ENCODE assay signal across 13 cellular contexts in the genomic region with DNA sequence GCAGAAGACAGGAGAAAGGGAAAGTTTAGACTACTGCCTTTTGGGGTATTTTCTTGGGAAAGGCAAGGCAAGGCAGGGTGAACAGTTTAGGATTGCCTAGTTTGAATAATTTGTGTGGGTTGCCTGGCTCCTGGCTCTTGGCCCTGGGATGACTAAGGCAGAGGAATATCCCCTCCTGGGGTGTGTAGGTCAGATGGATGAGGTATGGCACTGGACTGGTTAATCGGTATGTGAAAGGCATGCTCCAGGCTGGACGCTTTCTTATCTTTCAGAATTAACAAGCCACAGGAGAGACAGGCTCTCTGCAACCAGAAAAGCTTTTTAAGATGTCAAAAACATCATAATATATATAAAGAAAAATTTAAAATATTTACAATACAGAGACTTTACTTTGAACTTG. TPM values are rescaled to one million over a fixed set of nuclear protein-coding genes. Genes with fewer than 3 reads are reported as not detected.
DNase-seq lines count a peak whose midpoint lies in the region; ATAC-seq, FAIRE-seq and TF ChIP-seq lines count a peak whose summit lies in the region.
"Had no signal": no experiment of that assay in that cellular context is flagged by ENCODE, and none has a peak within 500 bp of the region (broad histone marks: within the 10 kb centered on the region; RNA-seq: fewer than 3 reads in every experiment).

No MANE protein-coding gene starts in this region.

- no peaks in the 10 kb centered on the region for H3K27me3 Mint-ChIP-seq in astrocyte (ENCODE audit: low read depth, unreplicated experiment)
- H3K27me3 Mint-ChIP-seq in mesothelial cell of epicardium (ENCODE audit: low read depth), result no peaks in the 10 kb centered on the region
- H3K27me3 Mint-ChIP-seq: stimulated activated naive B cell treated with anti-CD40 and anti-IgM and Interleukin-4, amounts not matched to agents 10 μg/mL and 1 μg/mL and 100 μg/mL, for 72 hours had no signal

- FAIRE-seq in astrocyte (lab: Jason Lieb, UNC), result peak; percentile 75

- H3K4me3 Mint-ChIP-seq in astrocyte (ENCODE audit: unreplicated experiment), result peak overlapping the region; percentile 69
- H3K4me3 Mint-ChIP-seq in mesothelial cell of epicardium, result peak overlapping the region; percentile 27
- H3K4me3 Mint-ChIP-seq: GM23338; stimulated activated naive B cell treated with anti-CD40 and anti-IgM and Interleukin-4, amounts not matched to agents 10 μg/mL and 1 μg/mL and 100 μg/mL, for 72 hours had no signal

- peak overlapping the region; percentile 96 for H3K27ac ChIP-seq in astrocyte (ENCODE audit: low read depth, low read length)

- no peaks in the 10 kb centered on the region for H3K9me3 ChIP-seq in astrocyte (ENCODE audit: insufficient read depth, low read depth, low read length)

- H3K27me3 ChIP-seq in astrocyte (ENCODE audit: insufficient read depth, low read length), result no peaks in the 10 kb centered on the region

- H3K4me1 Mint-ChIP-seq in astrocyte (ENCODE audit: low read depth, unreplicated experiment) (peaks cover 13% of the 10 kb centered on the region), mesothelial cell of epicardium (peaks cover 40% of the 10 kb centered on the region)
- H3K4me1 Mint-ChIP-seq: stimulated activated naive B cell treated with anti-CD40 and anti-IgM and Interleukin-4, amounts not matched to agents 10 μg/mL and 1 μg/mL and 100 μg/mL, for 72 hours had no signal

- peak overlapping the region; percentile 83 for H3K9ac ChIP-seq in astrocyte (ENCODE audit: low read length)

- H3K36me3 Mint-ChIP-seq in astrocyte (ENCODE audit: low read depth, unreplicated experiment) (no peaks in the 10 kb centered on the region), mesothelial cell of epicardium (peaks cover 2% of the 10 kb centered on the region)
- H3K36me3 Mint-ChIP-seq: stimulated activated naive B cell treated with anti-CD40 and anti-IgM and Interleukin-4, amounts not matched to agents 10 μg/mL and 1 μg/mL and 100 μg/mL, for 72 hours had no signal

- no peak for TF ChIP-seq CTCF in astrocyte (IDR thresholded peaks at IDR 0.05; ENCODE audit: insufficient read depth, low read depth, low read length)
- TF ChIP-seq CTCF in mesothelial cell of epicardium (IDR thresholded peaks at IDR 0.05; ENCODE audit: unreplicated experiment), result no peak

- peaks cover 21% of the 10 kb centered on the region for H3K4me1 ChIP-seq in astrocyte (ENCODE audit: insufficient read depth, low read length)

- peak overlapping the region; percentile 96 for H3K27ac Mint-ChIP-seq in astrocyte (ENCODE audit: unreplicated experiment)
- peak overlapping the region; percentile 95 for H3K27ac Mint-ChIP-seq in mesothelial cell of epicardium
- H3K27ac Mint-ChIP-seq: GM23338; stimulated activated naive B cell treated with anti-CD40 and anti-IgM and Interleukin-4, amounts not matched to agents 10 μg/mL and 1 μg/mL and 100 μg/mL, for 72 hours had no signal

- H4K20me1 ChIP-seq in astrocyte (ENCODE audit: insufficient read depth, low read length), result no peaks in the 10 kb centered on the region

- H3K4me3 ChIP-seq in astrocyte (ENCODE audit: insufficient read depth, low read depth, low read length), result peak overlapping the region; percentile 40
- H3K4me3 ChIP-seq: GM23338 had no signal

- H3K9me3 Mint-ChIP-seq in astrocyte (ENCODE audit: unreplicated experiment) (no peaks in the 10 kb centered on the region), mesothelial cell of epicardium (no peaks in the 10 kb centered on the region)
- H3K9me3 Mint-ChIP-seq: GM23338; stimulated activated naive B cell treated with anti-CD40 and anti-IgM and Interleukin-4, amounts not matched to agents 10 μg/mL and 1 μg/mL and 100 μg/mL, for 72 hours had no signal

- H2AFZ ChIP-seq in astrocyte (ENCODE audit: low read depth, low read length), result peak overlapping the region; percentile 49
- H2AFZ ChIP-seq: GM23338 had no signal

- ATAC-seq in HG03354 (IDR thresholded peaks at IDR 0.05; ENCODE audit: poor library complexity, severe bottlenecking, unreplicated experiment), result no peak
- ATAC-seq: activated CD4-positive, CD25-positive, alpha-beta regulatory T cell treated with anti-CD3 and anti-CD28 coated beads, Interleukin-2, amount 50 U/mL, for 24 hours; GM23338; Panc1; stimulated activated naive B cell treated with anti-CD40 and anti-IgM and Interleukin-4, amounts not matched to agents 10 μg/mL and 1 μg/mL and 100 μg/mL, for 72 hours had no signal

- no peaks in the 10 kb centered on the region for H3K36me3 ChIP-seq in astrocyte (ENCODE audit: insufficient read depth, low read length)

- peak; percentile 35 for DNase-seq in COR-L47 (lab: John Stamatoyannopoulos, UW)
- DNase-seq in HS-5 (ENCODE audit: low read depth), result peak; percentile 50
- DNase-seq in astrocyte (ENCODE audit: low read depth), result peak; percentile 95
- peak in 1 of 2 experiments; percentile 49 for DNase-seq in mesothelial cell of epicardium (ENCODE audit: low spot score in 2 of 2, unreplicated experiment in 2 of 2)
- no peak for DNase-seq in effector CD8-positive, alpha-beta T cell (lab: John Stamatoyannopoulos, UW)
- DNase-seq in CD1c-positive myeloid dendritic cell (ENCODE audit: extremely low spot score), result no peak
- DNase-seq in putamen (ENCODE audit: low spot score), result no peak
- DNase-seq: amniotic stem cell; stimulated activated naive B cell treated with anti-CD40 and anti-IgM and Interleukin-4, amounts not matched to agents 10 μg/mL and 1 μg/mL and 100 μg/mL, for 72 hours had no signal

- peak overlapping the region; percentile 88 for H3K4me2 ChIP-seq in astrocyte (ENCODE audit: low read length)
- H3K4me2 ChIP-seq: GM23338 had no signal

- no peaks in the 10 kb centered on the region for H3K79me2 ChIP-seq in astrocyte (ENCODE audit: insufficient read depth, low read length)

RNA-seq across cellular contexts. Expression of a gene that starts 58.6 kb away (rescaled TPM):
- total RNA-seq in astrocyte, result 68.5 and 84.9 TPM in 2 replicates
- 65.8 to 68.4 TPM (median 67.4 TPM) in 3 replicates for total RNA-seq in mesothelial cell of epicardium

Comparison
In these comparisons a context has a peak if more than half of its experiments do, and no peak if none do; other contexts are left out.
1. DNase-seq: peak in COR-L47 (single experiment), HS-5 (single experiment) and astrocyte (single experiment); none in effector CD8-positive, alpha-beta T cell (single experiment), CD1c-positive myeloid dendritic cell (single experiment) and putamen (single experiment).